1 cellular context compared by ENCODE assay signal in the genomic region with DNA sequence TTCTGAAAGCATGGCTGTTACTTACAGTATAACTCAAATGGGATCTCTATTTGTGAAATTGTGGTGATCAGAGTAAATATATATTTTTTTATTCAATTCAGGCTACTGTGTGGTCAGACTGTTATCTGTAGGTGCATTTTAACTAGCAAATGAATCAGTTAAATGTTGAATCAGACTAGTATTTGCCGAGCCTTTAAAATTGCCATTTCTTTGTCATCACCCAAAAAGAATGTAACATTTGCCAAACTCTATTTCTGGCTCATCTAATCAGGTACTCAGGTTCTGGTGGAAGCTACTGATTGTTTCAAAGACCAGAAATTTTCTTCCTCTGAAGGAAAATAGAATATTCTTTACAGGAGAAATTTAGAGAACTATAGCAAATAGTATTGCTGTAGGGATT.
TF ChIP-seq lines count a peak whose summit lies in the region.

No MANE protein-coding gene starts in this region.

TF ChIP-seq in SK-N-SH, 30 proteins besides CTCF, POLR2A, EP300 and RAD21:
- TF ChIP-seq, protein P1, sequence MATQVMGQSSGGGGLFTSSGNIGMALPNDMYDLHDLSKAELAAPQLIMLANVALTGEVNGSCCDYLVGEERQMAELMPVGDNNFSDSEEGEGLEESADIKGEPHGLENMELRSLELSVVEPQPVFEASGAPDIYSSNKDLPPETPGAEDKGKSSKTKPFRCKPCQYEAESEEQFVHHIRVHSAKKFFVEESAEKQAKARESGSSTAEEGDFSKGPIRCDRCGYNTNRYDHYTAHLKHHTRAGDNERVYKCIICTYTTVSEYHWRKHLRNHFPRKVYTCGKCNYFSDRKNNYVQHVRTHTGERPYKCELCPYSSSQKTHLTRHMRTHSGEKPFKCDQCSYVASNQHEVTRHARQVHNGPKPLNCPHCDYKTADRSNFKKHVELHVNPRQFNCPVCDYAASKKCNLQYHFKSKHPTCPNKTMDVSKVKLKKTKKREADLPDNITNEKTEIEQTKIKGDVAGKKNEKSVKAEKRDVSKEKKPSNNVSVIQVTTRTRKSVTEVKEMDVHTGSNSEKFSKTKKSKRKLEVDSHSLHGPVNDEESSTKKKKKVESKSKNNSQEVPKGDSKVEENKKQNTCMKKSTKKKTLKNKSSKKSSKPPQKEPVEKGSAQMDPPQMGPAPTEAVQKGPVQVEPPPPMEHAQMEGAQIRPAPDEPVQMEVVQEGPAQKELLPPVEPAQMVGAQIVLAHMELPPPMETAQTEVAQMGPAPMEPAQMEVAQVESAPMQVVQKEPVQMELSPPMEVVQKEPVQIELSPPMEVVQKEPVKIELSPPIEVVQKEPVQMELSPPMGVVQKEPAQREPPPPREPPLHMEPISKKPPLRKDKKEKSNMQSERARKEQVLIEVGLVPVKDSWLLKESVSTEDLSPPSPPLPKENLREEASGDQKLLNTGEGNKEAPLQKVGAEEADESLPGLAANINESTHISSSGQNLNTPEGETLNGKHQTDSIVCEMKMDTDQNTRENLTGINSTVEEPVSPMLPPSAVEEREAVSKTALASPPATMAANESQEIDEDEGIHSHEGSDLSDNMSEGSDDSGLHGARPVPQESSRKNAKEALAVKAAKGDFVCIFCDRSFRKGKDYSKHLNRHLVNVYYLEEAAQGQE (IDR thresholded peaks at IDR 0.05; ENCODE audit: low read depth, low read length) = no peak
- TF ChIP-seq MEF2A (IDR thresholded peaks at IDR 0.05; ENCODE audit: borderline replicate concordance, low read depth) = peak; percentile 30; the same call in 1 of the 2 replicates
TF ChIP-seq in SK-N-SH: peak in this region for 1.
